In the genomic region with DNA sequence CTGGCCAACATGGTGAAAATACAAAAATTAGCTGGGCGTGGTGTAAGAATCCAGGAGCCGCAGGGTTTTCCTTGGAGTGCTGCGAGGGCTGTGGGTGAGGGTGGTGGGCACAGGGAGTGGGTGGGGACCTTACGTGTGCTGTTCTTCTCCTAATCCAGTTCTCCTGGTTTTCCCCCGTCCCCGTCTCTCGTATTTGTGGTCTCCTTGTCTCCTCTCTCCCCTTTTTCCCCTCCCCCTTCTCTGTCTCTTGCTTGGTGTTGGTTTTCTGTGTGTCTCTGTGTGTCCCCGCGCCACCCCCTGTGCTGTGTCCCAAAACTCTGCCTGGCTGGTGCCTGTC, we compare ENCODE assay signal across 12 cellular contexts. TPM values are rescaled to one million over a fixed set of nuclear protein-coding genes. Genes with fewer than 3 reads are reported as not detected.
DNase-seq lines count a peak whose midpoint lies in the region; ATAC-seq, FAIRE-seq and TF ChIP-seq lines count a peak whose summit lies in the region.
"Had no signal": no experiment of that assay in that cellular context is flagged by ENCODE, and none has a peak within 500 bp of the region (broad histone marks: within the 10 kb centered on the region; RNA-seq: fewer than 3 reads in every experiment).

No MANE protein-coding gene starts in this region.

- BruUV-seq in K562 (replicated peaks; lab: Mats Ljungman, UMichigan): no TSS peak

- H3K27me3 Mint-ChIP-seq in activated CD4-positive, alpha-beta T cell treated with anti-CD3 and anti-CD28 coated beads, Interleukin-2, amount 10 ng/mL, durations not matched to agents 24 days and 14 days: no peaks in the 10 kb centered on the region

- H3K79me2 ChIP-seq in K562 (ENCODE audit: control insufficient read depth, insufficient read depth, low read length): peaks cover 25% of the 10 kb centered on the region

- DNase-seq in activated CD4-positive, alpha-beta T cell treated with anti-CD3 and anti-CD28 coated beads, Interleukin-2, amount 10 ng/mL, durations not matched to agents 24 days and 14 days: no peak
- DNase-seq in activated CD4-positive, alpha-beta T cell treated with anti-CD3 and anti-CD28 coated beads for 48 hours: no peak
- DNase-seq in K562 (ENCODE audit: extremely low read depth in 1 of 4, low spot score in 3 of 4) (peak in 1 of 4 experiments; percentile 9), lower lobe of right lung (no peak), testis (no peak), mesenteric fat pad (ENCODE audit: low spot score) (no peak), ureter (ENCODE audit: low spot score) (no peak), lower leg skin (ENCODE audit: low spot score in 2 of 2) (no peak)
- DNase-seq: ACHN; stimulated activated CD4-positive, alpha-beta T cell treated with anti-CD3 and anti-CD28 coated beads, Interleukin-1b, Interleukin-23, amount 100 ng/mL, for 48 hours had no signal

- TF ChIP-seq POLR2A in K562 (conservative IDR thresholded peaks at IDR 0.05): no peak
- no peak for TF ChIP-seq POLR2A in testis (IDR thresholded peaks at IDR 0.05)
- no peak for TF ChIP-seq POLR2A in lower leg skin (IDR thresholded peaks at IDR 0.05)

- peak overlapping the region; percentile 100 for H3K4me3 Mint-ChIP-seq in activated CD4-positive, alpha-beta T cell treated with anti-CD3 and anti-CD28 coated beads, Interleukin-2, amount 10 ng/mL, durations not matched to agents 24 days and 14 days

- H3K9me3 ChIP-seq in K562 (replicated peaks; ENCODE audit: control insufficient read depth, insufficient read depth, low read depth, low read length) (no peaks in the 10 kb centered on the region), lower lobe of right lung (no peaks in the 10 kb centered on the region), testis (no peaks in the 10 kb centered on the region)

- H3K4me1 ChIP-seq in K562 (replicated peaks in 1 of 2; ENCODE audit: control insufficient read depth in 2 of 2, insufficient read depth in 2 of 2, low read length in 2 of 2) (peaks cover 11 to 29% of the 10 kb centered on the region in 2 experiments; a peak in 3 of 5 replicates), lower lobe of right lung (peaks cover 46% of the 10 kb centered on the region), testis (no peaks in the 10 kb centered on the region)

- H3K36me3 ChIP-seq in K562 (ENCODE audit: control insufficient read depth, insufficient read depth, low read length): peaks cover 37% of the 10 kb centered on the region; the same call in 2 of the 3 replicates
- peaks cover 44% of the 10 kb centered on the region for H3K36me3 ChIP-seq in lower lobe of right lung
- H3K36me3 ChIP-seq in testis (ENCODE audit: low read depth, missing control alignments): no peaks in the 10 kb centered on the region

- peak overlapping the region in 1 of 2 experiments; percentile 100; a peak in 3 of 4 replicates for H3K9ac ChIP-seq in K562 (ENCODE audit: insufficient read depth in 1 of 2, low read depth in 2 of 2, low read length in 2 of 2)

- ATAC-seq in K562: no peak
- no peak for ATAC-seq in lower lobe of right lung

- H3K27ac Mint-ChIP-seq in activated CD4-positive, alpha-beta T cell treated with anti-CD3 and anti-CD28 coated beads, Interleukin-2, amount 10 ng/mL, durations not matched to agents 24 days and 14 days: peak overlapping the region; percentile 36

- 94% methylated on average over 4 of the region's 9 CpGs for WGBS in K562 (ENCODE audit: insufficient coverage, low coverage, missing lambda C conversion rate)
- WGBS in testis, 2 donors: 54 to 62% methylated on average over 7 to 9 of the region's 9 CpGs
- 48 to 53% methylated on average over 9 of the region's 9 CpGs for WGBS in lower leg skin, 2 donors

- H3K4me3 ChIP-seq in K562 (no peak overlapping the region), lower lobe of right lung (peak overlapping the region; percentile 80), testis (no peak overlapping the region), lower leg skin (ENCODE audit: low read depth, poor library complexity, severe bottlenecking) (no peak overlapping the region)

- H3K27ac ChIP-seq in K562 (ENCODE audit: extremely low read depth, low read depth, low read length) (no peak overlapping the region; the same call in 2 of the 3 replicates), lower lobe of right lung (peak overlapping the region; percentile 98), testis (peak overlapping the region; percentile 25 to 94)

- no peak for TF ChIP-seq RAD21 in K562 (CRISPR knock-in tag; conservative IDR thresholded peaks at IDR 0.05 in 1 of 2, IDR thresholded peaks at IDR 0.05 in 1 of 2)

- H2AFZ ChIP-seq in K562 (ENCODE audit: low read depth, low read length): no peak overlapping the region

- intact Hi-C loops in activated CD4-positive, alpha-beta T cell treated with anti-CD3 and anti-CD28 coated beads, Interleukin-2, amount 10 ng/mL, durations not matched to agents 24 days and 14 days (cut with micrococcal nuclease): no loop called here
- intact Hi-C loops in K562 (cut with micrococcal nuclease): no loop called here
- intact Hi-C loops in lower lobe of right lung (cut with DNase I): no loop called here
- intact Hi-C loops in testis (cut with DNase I; ENCODE audit: low total_unique reads): loop anchor here (10.0 kb wide), 1 partner anchor 65 kb away; the partner anchor contains the start of gene EHD2
- intact Hi-C loops in lower leg skin (cut with DNase I; ENCODE audit: low total_unique reads): loop anchor here (10.0 kb wide), 1 partner anchor 65 kb away; the partner anchor contains the start of gene EHD2

- in situ Hi-C loops in K562 (cut with MboI): no loop called here

- TF ChIP-seq CTCF in K562 (IDR thresholded peaks at IDR 0.05 in 2 of 3, conservative IDR thresholded peaks at IDR 0.05 in 1 of 3; ENCODE audit: insufficient read depth in 2 of 3, low read depth in 1 of 3, low read length in 3 of 3): no peak
- TF ChIP-seq CTCF in lower lobe of right lung (IDR thresholded peaks at IDR 0.05): no peak
- no peak for TF ChIP-seq CTCF in testis (IDR thresholded peaks at IDR 0.05)
- TF ChIP-seq CTCF in lower leg skin (IDR thresholded peaks at IDR 0.05): no peak

- H3K27me3 ChIP-seq in K562 (ENCODE audit: control insufficient read depth in 2 of 2, insufficient read depth in 2 of 2, low read length in 2 of 2): no peaks in the 10 kb centered on the region
- no peaks in the 10 kb centered on the region for H3K27me3 ChIP-seq in lower lobe of right lung (ENCODE audit: low read depth)
- no peaks in the 10 kb centered on the region for H3K27me3 ChIP-seq in testis

- POLR2A ChIA-PET in K562 (lab: Yijun Ruan, JAX): interaction anchor here (0.9 kb wide), 1 partner anchor 14 kb away, joined by 3 read pairs; no protein-coding TSS in a partner anchor

- no peaks in the 10 kb centered on the region for H4K20me1 ChIP-seq in K562 (replicated peaks; ENCODE audit: control insufficient read depth, insufficient read depth, low read length)

- peaks cover 18% of the 10 kb centered on the region for H3K4me1 Mint-ChIP-seq in activated CD4-positive, alpha-beta T cell treated with anti-CD3 and anti-CD28 coated beads, Interleukin-2, amount 10 ng/mL, durations not matched to agents 24 days and 14 days

- H3K36me3 Mint-ChIP-seq in activated CD4-positive, alpha-beta T cell treated with anti-CD3 and anti-CD28 coated beads, Interleukin-2, amount 10 ng/mL, durations not matched to agents 24 days and 14 days (ENCODE audit: low read depth): peaks cover 34% of the 10 kb centered on the region

- TF ChIP-seq EP300 in K562 (IDR thresholded peaks at IDR 0.05; ENCODE audit: low read length): no peak

- no peaks in the 10 kb centered on the region for H3K9me3 Mint-ChIP-seq in activated CD4-positive, alpha-beta T cell treated with anti-CD3 and anti-CD28 coated beads, Interleukin-2, amount 10 ng/mL, durations not matched to agents 24 days and 14 days

- FAIRE-seq in K562 (lab: Jason Lieb, UNC): no peak
- FAIRE-seq: endothelial cell of umbilical vein, HTR-8/SVneo had no signal

- H3K9me1 ChIP-seq in K562 (ENCODE audit: control insufficient read depth, insufficient read depth, low read length): peaks cover 3% of the 10 kb centered on the region

- peak overlapping the region; percentile 84 for H3K4me2 ChIP-seq in K562 (ENCODE audit: insufficient read depth, low read length)

- CTCF ChIA-PET in K562 (lab: Yijun Ruan, JAX; ENCODE audit: low intra/inter-chr PET ratio): no interaction called here

RNA-seq across cellular contexts. Expression of gene SELENOW, which starts 1.7 kb away (rescaled TPM):
- total RNA-seq in activated CD4-positive, alpha-beta T cell treated with anti-CD3 and anti-CD28 coated beads, Interleukin-2, amount 10 ng/mL, durations not matched to agents 24 days and 14 days: 111 and 117 TPM in 2 replicates
- total RNA-seq in K562 (2011; cell fraction: chromatin; rRNA removed; ENCODE audit: low replicate concordance): 41.1 and 91.2 TPM in 2 replicates
- total RNA-seq in K562 (2011; cell fraction: nucleolus; rRNA removed): 75.2 and 79.4 TPM in 2 replicates
- 97.1 and 146 TPM in 2 replicates for total RNA-seq in K562 (2011; cell fraction: nucleoplasm; rRNA removed)
- total RNA-seq in K562 (2014; rRNA removed) (191 and 212 TPM in 2 replicates), K562 (2014; rRNA removed; fragmentation: Illumina TruSeq; extraction: Trizol) (78.3 and 95.2 TPM in 2 replicates), K562 (2015; rRNA removed; fragmentation: Illumina TruSeq; extraction: Trizol) (168 and 181 TPM in 2 replicates), K562 (2021) (91.9 and 103 TPM in 2 replicates), lower lobe of right lung (247 TPM), testis (100 to 1,000 TPM; 170 to 194 TPM), mesenteric fat pad (232 TPM), ureter (404 TPM), lower leg skin (100 to 1,000 TPM; 487 to 722 (median 609) TPM)
- polyA plus RNA-seq in K562 (2011; rRNA removed) (118 and 125 TPM in 2 replicates), K562 (2014; fragmentation: Illumina TruSeq; extraction: Trizol) (117 and 153 TPM in 2 replicates), K562 (2014; fragmentation: Nextera tagmentation; extraction: Ambion mirVana) (100 to 1,000 TPM; 268 to 279 TPM), K562 (2014; rRNA removed) (156 and 183 TPM in 2 replicates), testis (ENCODE audit: insufficient read depth, low read depth, low replicate concordance) (197 TPM)
- 146 and 188 TPM in 2 replicates for polyA plus RNA-seq in K562 (2011; cell fraction: cytosol; rRNA removed)
- polyA plus RNA-seq in K562 (2011; cell fraction: nucleus; rRNA removed): 94.7 and 118 TPM in 2 replicates
- polyA plus RNA-seq in K562 (2012): 63.8 and 102 TPM in 2 replicates
- 20.4 and 23.9 TPM in 2 replicates for polyA minus RNA-seq in K562 (2011; rRNA and poly(A)+ RNA removed)
- 24.2 and 24.3 TPM in 2 replicates for polyA minus RNA-seq in K562 (2011; cell fraction: cytosol; rRNA and poly(A)+ RNA removed)
- 17.6 and 19.3 TPM in 2 replicates for polyA minus RNA-seq in K562 (2011; cell fraction: nucleus; rRNA and poly(A)+ RNA removed)

RNA-seq across cellular contexts. Expression of gene TPRX1, which starts 24.2 kb away (rescaled TPM):
- not detected in 2 replicates for total RNA-seq in activated CD4-positive, alpha-beta T cell treated with anti-CD3 and anti-CD28 coated beads, Interleukin-2, amount 10 ng/mL, durations not matched to agents 24 days and 14 days
- not detected in 2 replicates for total RNA-seq in K562 (2011; cell fraction: chromatin; rRNA removed; ENCODE audit: low replicate concordance)
- total RNA-seq in K562 (2011; cell fraction: nucleolus; rRNA removed): not detected in 2 replicates
- not detected in 2 replicates for total RNA-seq in K562 (2011; cell fraction: nucleoplasm; rRNA removed)
- total RNA-seq in K562 (2014; rRNA removed): not detected in 2 replicates
- not detected in 2 replicates for total RNA-seq in K562 (2014; rRNA removed; fragmentation: Illumina TruSeq; extraction: Trizol)
- total RNA-seq in K562 (2015; rRNA removed; fragmentation: Illumina TruSeq; extraction: Trizol): not detected in 2 replicates
- not detected in 2 replicates for total RNA-seq in K562 (2021)
- polyA plus RNA-seq in K562 (2011; rRNA removed): not detected in 2 replicates
- not detected in 2 replicates for polyA plus RNA-seq in K562 (2011; cell fraction: cytosol; rRNA removed)
- not detected in 2 replicates for polyA plus RNA-seq in K562 (2011; cell fraction: nucleus; rRNA removed)
- polyA plus RNA-seq in K562 (2012): not detected in 2 replicates
- polyA plus RNA-seq in K562 (2014; fragmentation: Illumina TruSeq; extraction: Trizol): not detected in 2 replicates
- not detected for polyA plus RNA-seq in K562 (2014; fragmentation: Nextera tagmentation; extraction: Ambion mirVana)
- polyA plus RNA-seq in K562 (2014; rRNA removed): not detected in 2 replicates
- not detected in 2 replicates for polyA minus RNA-seq in K562 (2011; rRNA and poly(A)+ RNA removed)
- polyA minus RNA-seq in K562 (2011; cell fraction: cytosol; rRNA and poly(A)+ RNA removed): not detected in 2 replicates
- not detected in 2 replicates for polyA minus RNA-seq in K562 (2011; cell fraction: nucleus; rRNA and poly(A)+ RNA removed)
- not detected for total RNA-seq in lower lobe of right lung
- under 1 TPM; 0.55 to 0.62 TPM for total RNA-seq in testis
- polyA plus RNA-seq in testis (ENCODE audit: insufficient read depth, low read depth, low replicate concordance): 1.2 TPM
- total RNA-seq in mesenteric fat pad: not detected
- total RNA-seq in ureter: not detected
- total RNA-seq in lower leg skin: not detected
- total RNA-seq: endothelial cell of umbilical vein had no signal
- polyA plus RNA-seq: endothelial cell of umbilical vein had no signal

RNA-seq across cellular contexts. Expression of gene NOP53, which starts 34.8 kb away (rescaled TPM):
- 222 and 230 TPM in 2 replicates for total RNA-seq in activated CD4-positive, alpha-beta T cell treated with anti-CD3 and anti-CD28 coated beads, Interleukin-2, amount 10 ng/mL, durations not matched to agents 24 days and 14 days
- 71.9 and 141 TPM in 2 replicates for total RNA-seq in K562 (2011; cell fraction: chromatin; rRNA removed; ENCODE audit: low replicate concordance)
- 125 and 129 TPM in 2 replicates for total RNA-seq in K562 (2011; cell fraction: nucleolus; rRNA removed)
- 105 and 135 TPM in 2 replicates for total RNA-seq in K562 (2011; cell fraction: nucleoplasm; rRNA removed)
- 254 and 304 TPM in 2 replicates for total RNA-seq in K562 (2014; rRNA removed)
- 97.1 and 111 TPM in 2 replicates for total RNA-seq in K562 (2014; rRNA removed; fragmentation: Illumina TruSeq; extraction: Trizol)
- 139 and 145 TPM in 2 replicates for total RNA-seq in K562 (2015; rRNA removed; fragmentation: Illumina TruSeq; extraction: Trizol)
- 207 and 231 TPM in 2 replicates for total RNA-seq in K562 (2021)
- 146 and 189 TPM in 2 replicates for polyA plus RNA-seq in K562 (2011; rRNA removed)
- polyA plus RNA-seq in K562 (2011; cell fraction: cytosol; rRNA removed): 121 and 183 TPM in 2 replicates
- polyA plus RNA-seq in K562 (2011; cell fraction: nucleus; rRNA removed): 86.3 and 109 TPM in 2 replicates
- 423 and 620 TPM in 2 replicates for polyA plus RNA-seq in K562 (2012)
- polyA plus RNA-seq in K562 (2014; fragmentation: Illumina TruSeq; extraction: Trizol): 113 and 268 TPM in 2 replicates
- 1 to 10 TPM; 6.5 to 7.0 TPM for polyA plus RNA-seq in K562 (2014; fragmentation: Nextera tagmentation; extraction: Ambion mirVana)
- 257 and 274 TPM in 2 replicates for polyA plus RNA-seq in K562 (2014; rRNA removed)
- polyA minus RNA-seq in K562 (2011; rRNA and poly(A)+ RNA removed): 48.0 and 49.6 TPM in 2 replicates
- 107 and 130 TPM in 2 replicates for polyA minus RNA-seq in K562 (2011; cell fraction: cytosol; rRNA and poly(A)+ RNA removed)
- polyA minus RNA-seq in K562 (2011; cell fraction: nucleus; rRNA and poly(A)+ RNA removed): 35.7 and 49.4 TPM in 2 replicates
- total RNA-seq in lower lobe of right lung: 282 TPM
- 100 to 1,000 TPM; 166 to 325 TPM for total RNA-seq in testis
- polyA plus RNA-seq in testis (ENCODE audit: insufficient read depth, low read depth, low replicate concordance): 309 TPM
- 194 TPM for total RNA-seq in mesenteric fat pad
- total RNA-seq in ureter: 450 TPM
- 100 to 1,000 TPM; 537 to 842 (median 746) TPM for total RNA-seq in lower leg skin

RNA-seq across cellular contexts. Expression of gene CRX, which starts 41.6 kb away (rescaled TPM):
- not detected in 2 replicates for total RNA-seq in activated CD4-positive, alpha-beta T cell treated with anti-CD3 and anti-CD28 coated beads, Interleukin-2, amount 10 ng/mL, durations not matched to agents 24 days and 14 days
- total RNA-seq in K562 (2011; cell fraction: chromatin; rRNA removed; ENCODE audit: low replicate concordance): not detected in 2 replicates
- total RNA-seq in K562 (2011; cell fraction: nucleolus; rRNA removed): not detected in 2 replicates
- not detected in 2 replicates for total RNA-seq in K562 (2011; cell fraction: nucleoplasm; rRNA removed)
- not detected in 2 replicates for total RNA-seq in K562 (2014; rRNA removed)
- total RNA-seq in K562 (2014; rRNA removed; fragmentation: Illumina TruSeq; extraction: Trizol): not detected in 2 replicates
- total RNA-seq in K562 (2015; rRNA removed; fragmentation: Illumina TruSeq; extraction: Trizol): not detected in 2 replicates
- total RNA-seq in K562 (2021): not detected in 2 replicates
- not detected in 2 replicates for polyA plus RNA-seq in K562 (2011; rRNA removed)
- not detected in 2 replicates for polyA plus RNA-seq in K562 (2011; cell fraction: cytosol; rRNA removed)
- polyA plus RNA-seq in K562 (2011; cell fraction: nucleus; rRNA removed): not detected in 2 replicates
- polyA plus RNA-seq in K562 (2012): 0.01 and 0.04 TPM in 2 replicates
- polyA plus RNA-seq in K562 (2014; fragmentation: Illumina TruSeq; extraction: Trizol): not detected in 2 replicates
- under 1 TPM in 1 of 2 experiments, not detected in 1; 0.01 TPM for polyA plus RNA-seq in K562 (2014; fragmentation: Nextera tagmentation; extraction: Ambion mirVana)
- not detected in 2 replicates for polyA plus RNA-seq in K562 (2014; rRNA removed)
- polyA minus RNA-seq in K562 (2011; rRNA and poly(A)+ RNA removed): not detected in 2 replicates
- polyA minus RNA-seq in K562 (2011; cell fraction: cytosol; rRNA and poly(A)+ RNA removed): not detected in 2 replicates
- not detected in 2 replicates for polyA minus RNA-seq in K562 (2011; cell fraction: nucleus; rRNA and poly(A)+ RNA removed)
- total RNA-seq in lower lobe of right lung: not detected
- total RNA-seq in testis: under 1 TPM; 0.12 to 0.55 TPM
- not detected for polyA plus RNA-seq in testis (ENCODE audit: insufficient read depth, low read depth, low replicate concordance)
- total RNA-seq in mesenteric fat pad: not detected
- total RNA-seq in ureter: not detected
- total RNA-seq in lower leg skin: not detected
- total RNA-seq: endothelial cell of umbilical vein had no signal
- polyA plus RNA-seq: endothelial cell of umbilical vein had no signal

Comparison
In these comparisons a context has a peak if more than half of its experiments do, and no peak if none do; other contexts are left out.
1. intact Hi-C loops: an anchor here in testis (10.0 kb wide) and lower leg skin (10.0 kb wide); none called in activated CD4-positive, alpha-beta T cell treated with anti-CD3 and anti-CD28 coated beads, Interleukin-2, amount 10 ng/mL, durations not matched to agents 24 days and 14 days, K562 and lower lobe of right lung.